8 cellular contexts compared by ENCODE assay signal in the genomic region with DNA sequence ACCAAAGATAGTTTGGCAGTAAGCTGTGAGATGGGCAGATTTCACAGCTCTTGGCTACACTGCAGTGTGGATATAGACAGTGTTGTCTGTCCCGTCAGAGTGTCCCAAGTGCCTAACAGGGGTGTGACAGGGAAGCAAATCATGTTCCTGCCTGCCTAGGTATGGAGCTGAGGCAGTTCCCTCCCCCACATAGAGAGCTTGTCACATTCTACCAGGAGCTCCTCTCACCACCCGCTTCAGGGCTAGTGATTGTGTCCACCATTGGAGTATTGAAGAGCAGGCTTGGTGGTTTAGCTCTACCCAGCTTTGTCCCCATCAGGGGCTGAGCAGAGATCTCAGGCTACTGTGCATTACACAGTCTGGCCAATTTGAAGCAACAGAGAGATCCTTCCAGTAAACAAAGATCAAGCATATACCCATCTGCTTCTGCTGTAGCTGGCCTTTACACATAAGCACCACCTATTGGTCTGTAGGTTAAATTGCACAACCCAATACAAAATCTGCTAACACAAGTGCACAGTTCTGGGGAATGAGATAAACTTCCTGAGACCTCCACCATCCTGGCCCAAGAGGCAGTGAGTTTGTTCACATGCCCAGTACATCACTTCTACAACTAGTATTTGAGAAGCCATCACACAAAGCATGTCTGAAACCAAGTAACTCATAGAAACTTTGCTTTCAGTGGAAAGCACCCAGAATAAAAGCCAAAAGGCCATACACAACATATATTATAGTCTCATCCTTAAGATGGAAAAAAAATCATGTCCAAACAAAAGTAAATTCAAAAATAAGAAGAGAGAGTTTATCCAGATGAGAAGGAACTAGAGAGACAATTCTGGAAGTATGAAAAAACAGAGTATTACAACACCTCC.
DNase-seq lines count a peak whose midpoint lies in the region; ATAC-seq and TF ChIP-seq lines count a peak whose summit lies in the region.

No MANE protein-coding gene starts in this region.

- H3K36me3 Mint-ChIP-seq in osteocyte (ENCODE audit: unreplicated experiment), result peaks cover 21% of the 10 kb centered on the region

- H3K4me2 ChIP-seq in OCI-LY1 (ENCODE audit: low read length), result no peak overlapping the region

- H3K4me3 Mint-ChIP-seq in osteocyte (ENCODE audit: unreplicated experiment), result no peak overlapping the region

- H3K27me3 Mint-ChIP-seq in osteocyte (ENCODE audit: unreplicated experiment), result no peaks in the 10 kb centered on the region

- ATAC-seq in HG02840 (IDR thresholded peaks at IDR 0.05; ENCODE audit: low FRiP score, unreplicated experiment) (peak; percentile 54), HG02610 (IDR thresholded peaks at IDR 0.05; ENCODE audit: unreplicated experiment) (no peak)

- no peaks in the 10 kb centered on the region for H3K9me2 ChIP-seq in OCI-LY1 (ENCODE audit: low read depth, low read length)

- H3K36me3 ChIP-seq in cardiac muscle cell, result no peaks in the 10 kb centered on the region
- no peaks in the 10 kb centered on the region for H3K36me3 ChIP-seq in right atrium auricular region
- peaks cover 45% of the 10 kb centered on the region for H3K36me3 ChIP-seq in OCI-LY1 (ENCODE audit: insufficient read depth, low read length)

- H3K79me2 ChIP-seq in OCI-LY1 (ENCODE audit: insufficient read depth, low read length), result no peaks in the 10 kb centered on the region

- peaks cover 14% of the 10 kb centered on the region for H3K9me3 Mint-ChIP-seq in osteocyte (ENCODE audit: unreplicated experiment)

- H3K4me1 ChIP-seq in cardiac muscle cell (ENCODE audit: low read depth), result no peaks in the 10 kb centered on the region
- no peaks in the 10 kb centered on the region for H3K4me1 ChIP-seq in right atrium auricular region
- no peaks in the 10 kb centered on the region for H3K4me1 ChIP-seq in OCI-LY1 (ENCODE audit: insufficient read depth, low read length, severe bottlenecking)

- H3K27ac ChIP-seq in cardiac muscle cell (no peak overlapping the region), right atrium auricular region (no peak overlapping the region), OCI-LY1 (ENCODE audit: low read depth, low read length, poor library complexity, severe bottlenecking) (peak overlapping the region; percentile 39)

- no peak overlapping the region for H3K4me3 ChIP-seq in cardiac muscle cell
- H3K4me3 ChIP-seq in right atrium auricular region, result no peak overlapping the region
- no peak overlapping the region for H3K4me3 ChIP-seq in OCI-LY1 (ENCODE audit: low read depth, low read length, poor library complexity, severe bottlenecking)
- H3K4me3 ChIP-seq in epithelial cell of esophagus (ENCODE audit: low read length), result no peak overlapping the region

- H3F3A ChIP-seq in OCI-LY1 (ENCODE audit: insufficient read depth, low read length), result 0 out of 2 replicates have a peak, but pooled peaks cover 4% of the 10 kb centered on the region

- H3K9ac ChIP-seq in OCI-LY1 (ENCODE audit: low read length), result no peak overlapping the region

- no peaks in the 10 kb centered on the region for H4K20me1 ChIP-seq in OCI-LY1 (ENCODE audit: insufficient read depth, low read length)

- no peak overlapping the region for H3K27ac Mint-ChIP-seq in osteocyte (ENCODE audit: unreplicated experiment)

- DNase-seq in cardiac muscle cell (ENCODE audit: low read depth in 1 of 2, low spot score in 1 of 2) (peak; percentile 6 to 50), right atrium auricular region (ENCODE audit: low spot score) (no peak), epithelial cell of esophagus (ENCODE audit: low read depth) (peak; percentile 56), osteocyte (ENCODE audit: extremely low spot score, unreplicated experiment) (no peak)
- no peak for DNase-seq in stimulated activated CD4-positive, alpha-beta T cell treated with anti-CD3 and anti-CD28 coated beads, Interleukin-4, amount 100 ng/mL, for 24 hours

- TF ChIP-seq CTCF in cardiac muscle cell (IDR thresholded peaks at IDR 0.05; ENCODE audit: low read depth, low read length) (peak; percentile 58), right atrium auricular region (IDR thresholded peaks at IDR 0.05) (peak in 1 of 2 donors; percentile 31), OCI-LY1 (IDR thresholded peaks at IDR 0.05; ENCODE audit: low read length) (peak; percentile 78), epithelial cell of esophagus (IDR thresholded peaks at IDR 0.05; ENCODE audit: insufficient read depth, low read depth, low read length, missing control alignments) (peak; percentile 59), osteocyte (IDR thresholded peaks at IDR 0.05) (peak; percentile 34)

- no peak overlapping the region for H2AFZ ChIP-seq in OCI-LY1 (ENCODE audit: low read length)

- no peaks in the 10 kb centered on the region for H3K27me3 ChIP-seq in cardiac muscle cell
- H3K27me3 ChIP-seq in right atrium auricular region, result no peaks in the 10 kb centered on the region
- no peaks in the 10 kb centered on the region for H3K27me3 ChIP-seq in OCI-LY1 (ENCODE audit: insufficient read depth, low read length)

- H3K9me3 ChIP-seq in cardiac muscle cell (ENCODE audit: low read depth) (no peaks in the 10 kb centered on the region), right atrium auricular region (peaks cover 0 to 4% of the 10 kb centered on the region in 2 donors), OCI-LY1 (ENCODE audit: low read length) (no peaks in the 10 kb centered on the region)

- no peaks in the 10 kb centered on the region for H3K4me1 Mint-ChIP-seq in osteocyte (ENCODE audit: unreplicated experiment)

Comparison
In these comparisons a context has a peak if more than half of its experiments do, and no peak if none do; other contexts are left out.
1. DNase-seq: peak in cardiac muscle cell (2 of 2) and epithelial cell of esophagus (single experiment); none in right atrium auricular region (single experiment), osteocyte (single experiment) and stimulated activated CD4-positive, alpha-beta T cell treated with anti-CD3 and anti-CD28 coated beads, Interleukin-4, amount 100 ng/mL, for 24 hours (single experiment).